ENCODE assay signal across 8 cellular contexts in the genomic region with DNA sequence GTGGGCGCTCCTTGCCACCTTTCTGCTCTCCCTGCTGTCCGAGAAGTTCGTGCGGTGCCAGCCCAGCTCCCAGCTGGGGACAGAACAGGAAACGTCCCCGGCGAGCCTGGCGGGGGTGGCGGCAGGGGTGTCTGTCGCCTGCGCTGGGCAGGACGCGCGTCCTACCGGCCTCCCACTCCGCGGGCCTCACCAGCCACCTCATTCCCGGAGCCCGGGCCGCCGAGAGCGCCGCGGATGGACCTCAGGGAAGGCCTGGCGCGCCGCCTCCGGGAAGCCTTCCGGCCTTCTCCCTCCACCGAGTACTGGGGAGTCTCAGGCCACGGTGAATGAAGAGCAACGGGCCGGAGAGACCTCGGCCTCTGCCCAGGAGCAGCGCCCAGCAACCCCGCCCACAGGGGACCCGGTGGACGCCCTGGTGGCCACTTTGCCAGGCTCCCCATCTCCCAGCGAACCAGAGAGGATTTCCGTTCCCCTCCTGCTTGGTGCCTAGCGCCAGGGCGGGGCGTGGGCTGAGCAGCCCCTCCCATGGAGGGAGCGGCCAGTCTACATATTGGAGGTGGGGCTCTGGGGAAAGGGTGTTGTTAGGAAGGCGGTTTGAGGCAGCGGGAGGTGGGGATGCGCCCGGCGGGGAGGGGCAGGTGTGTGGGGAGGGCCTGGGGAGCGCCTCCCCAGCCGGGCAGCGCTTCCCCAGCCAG. TPM values are rescaled to one million over a fixed set of nuclear protein-coding genes. Genes with fewer than 3 reads are reported as not detected.
DNase-seq lines count a peak whose midpoint lies in the region; ATAC-seq and TF ChIP-seq lines count a peak whose summit lies in the region.

No MANE protein-coding gene starts in this region.

- CTCF ChIA-PET in activated CD4-positive, alpha-beta T cell treated with anti-CD3 and anti-CD28 coated beads for 36 hours (lab: Charles Lee), result interaction anchor here (0.7 to 2.2 kb wide), 11 partner anchors 9 to 155 kb away, joined by 3 to 9 read pairs (median 5); a partner anchor contains a TSS

- peak overlapping the region; percentile 55 for H3K4me3 ChIP-seq in colonic mucosa

- no peaks in the 10 kb centered on the region for H3K27me3 ChIP-seq in colonic mucosa

- peak overlapping the region; percentile 100 for H3K27ac ChIP-seq in colonic mucosa

- POLR2A ChIA-PET in activated CD4-positive, alpha-beta T cell treated with anti-CD3 and anti-CD28 coated beads for 36 hours (lab: Charles Lee), result interaction anchor here (1.1 to 1.4 kb wide), 3 partner anchors 20 to 134 kb away, joined by 3 to 9 read pairs (median 5); a partner anchor contains a TSS

- H3K27ac Mint-ChIP-seq in activated CD4-positive, alpha-beta T cell treated with anti-CD3 and anti-CD28 coated beads for 36 hours, result peak overlapping the region; percentile 96

- peak; percentile 48 to 77 for DNase-seq in NCI-H524 (lab: John Stamatoyannopoulos, UW)
- DNase-seq in NCI-H524 treated with DMSO at 0.1 percent for 48 hours (lab: John Stamatoyannopoulos, UW), result no peak
- DNase-seq in NCI-H2227 (lab: John Stamatoyannopoulos, UW; ENCODE audit: unreplicated experiment), result peak; percentile 92
- peak; percentile 93 for DNase-seq in activated CD4-positive, alpha-beta T cell treated with anti-CD3 and anti-CD28 coated beads for 36 hours
- DNase-seq in colonic mucosa, result peak; percentile 97
- DNase-seq in left kidney (ENCODE audit: low read depth, low spot score), result peak; percentile 87
- DNase-seq in stimulated activated CD4-positive, alpha-beta T cell treated with anti-CD3 and anti-CD28 coated beads, Interleukin-2, amount 100 ng/mL, for 4 hours (ENCODE audit: low read depth), result peak; percentile 74

- no peaks in the 10 kb centered on the region for H3K36me3 ChIP-seq in colonic mucosa

- H3K27me3 Mint-ChIP-seq in activated CD4-positive, alpha-beta T cell treated with anti-CD3 and anti-CD28 coated beads for 36 hours, result no peaks in the 10 kb centered on the region

- peak; percentile 31 for ATAC-seq in HG02981 (IDR thresholded peaks at IDR 0.05; ENCODE audit: unreplicated experiment)
- peak; percentile 58 for ATAC-seq in activated CD4-positive, alpha-beta T cell treated with anti-CD3 and anti-CD28 coated beads for 36 hours

- H3K4me1 Mint-ChIP-seq in activated CD4-positive, alpha-beta T cell treated with anti-CD3 and anti-CD28 coated beads for 36 hours, result peaks cover 14% of the 10 kb centered on the region

- TF ChIP-seq CTCF in colonic mucosa (IDR thresholded peaks at IDR 0.05), result no peak

- intact Hi-C loops in activated CD4-positive, alpha-beta T cell treated with anti-CD3 and anti-CD28 coated beads for 36 hours (cut with DNase I, micrococcal nuclease), result loop anchor here (1.0 to 5.0 kb wide), 5 partner anchors 10 to 413 kb away; a partner anchor contains a TSS
- intact Hi-C loops in colonic mucosa (cut with DNase I), result loop anchor here (5.0 kb wide), 1 partner anchor 134 kb away; a partner anchor contains a TSS

- no peaks in the 10 kb centered on the region for H3K36me3 Mint-ChIP-seq in activated CD4-positive, alpha-beta T cell treated with anti-CD3 and anti-CD28 coated beads for 36 hours (ENCODE audit: low read depth)

- peak overlapping the region; percentile 78 for H3K4me3 Mint-ChIP-seq in activated CD4-positive, alpha-beta T cell treated with anti-CD3 and anti-CD28 coated beads for 36 hours

- peak overlapping the region; percentile 80 to 89 for H3K9ac ChIP-seq in colonic mucosa (ENCODE audit: low read depth in 2 of 2, low read length in 2 of 2)

- H3K9me3 Mint-ChIP-seq in activated CD4-positive, alpha-beta T cell treated with anti-CD3 and anti-CD28 coated beads for 36 hours (ENCODE audit: low read depth), result no peaks in the 10 kb centered on the region

- H3K9me3 ChIP-seq in colonic mucosa, result no peaks in the 10 kb centered on the region

- peaks cover 15% of the 10 kb centered on the region for H3K4me1 ChIP-seq in colonic mucosa

RNA-seq across cellular contexts. Expression of a gene that starts 9.5 kb away (rescaled TPM):
- total RNA-seq in activated CD4-positive, alpha-beta T cell treated with anti-CD3 and anti-CD28 coated beads for 36 hours, result 100 to 1,000 TPM; 135 to 145 TPM
- 100 to 1,000 TPM; 111 to 145 TPM for total RNA-seq in colonic mucosa

RNA-seq across cellular contexts. Expression of a gene that starts 16.6 kb away (rescaled TPM):
- total RNA-seq in activated CD4-positive, alpha-beta T cell treated with anti-CD3 and anti-CD28 coated beads for 36 hours, result under 1 TPM in 1 of 2 experiments, not detected in 1; 0.14 TPM
- 1 to 10 TPM; 2.5 to 4.2 TPM for total RNA-seq in colonic mucosa

RNA-seq across cellular contexts. Expression of a gene that starts 20.3 kb away (rescaled TPM):
- total RNA-seq in activated CD4-positive, alpha-beta T cell treated with anti-CD3 and anti-CD28 coated beads for 36 hours, result 10 to 100 TPM; 32.4 to 39.2 TPM
- total RNA-seq in colonic mucosa, result 10 to 100 TPM; 27.0 to 42.0 TPM

RNA-seq across cellular contexts. Expression of a gene that starts 39.9 kb away (rescaled TPM):
- 10 to 100 TPM; 23.7 to 36.8 TPM for total RNA-seq in activated CD4-positive, alpha-beta T cell treated with anti-CD3 and anti-CD28 coated beads for 36 hours
- 100 to 1,000 TPM; 105 to 120 TPM for total RNA-seq in colonic mucosa
